8 cellular contexts compared by ENCODE assay signal in genomic region chr15:34436126-34436955, GRCh38. TPM values are rescaled to one million over a fixed set of nuclear protein-coding genes. Genes with fewer than 3 reads are reported as not detected.
A peak's percentile ranks its signal among the peaks of the same experiment; 100 is the strongest.
DNase-seq lines count a peak whose midpoint lies in the region; FAIRE-seq and TF ChIP-seq lines count a peak whose summit lies in the region.

No MANE protein-coding gene starts in this region.

- H3K9ac ChIP-seq in kidney (ENCODE audit: low read length in 2 of 2): peak overlapping the region in 1 of 2 donors; percentile 12

- intact Hi-C loops in kidney (cut with DNase I): no loop called here

- H3K27me3 ChIP-seq in suprapubic skin: no peaks in the 10 kb centered on the region

- H3K4me1 ChIP-seq in kidney (ENCODE audit: control insufficient read depth in 1 of 2, insufficient read depth in 1 of 2, low read depth in 1 of 2, low read length in 2 of 2) (no peaks in the 10 kb centered on the region), suprapubic skin (peaks cover 21% of the 10 kb centered on the region)

- TF ChIP-seq CTCF in LNCaP clone FGC (IDR thresholded peaks at IDR 0.05; ENCODE audit: control insufficient read depth, extremely low read depth, insufficient read depth): no peak
- TF ChIP-seq CTCF in astrocyte of the spinal cord (IDR thresholded peaks at IDR 0.05; ENCODE audit: low read depth, low read length): no peak
- no peak for TF ChIP-seq CTCF in kidney (IDR thresholded peaks at IDR 0.05; ENCODE audit: borderline replicate concordance, extremely low read depth, insufficient read depth)
- no peak for TF ChIP-seq CTCF in suprapubic skin (IDR thresholded peaks at IDR 0.05)

- no peak for FAIRE-seq in kidney (lab: Jason Lieb, UNC)

- H3K9me3 ChIP-seq in kidney (ENCODE audit: control insufficient read depth in 1 of 2, low read length in 2 of 2): no peaks in the 10 kb centered on the region
- no peaks in the 10 kb centered on the region for H3K9me3 ChIP-seq in suprapubic skin

- WGBS in suprapubic skin: 4% methylated on average over 21 of the region's 31 CpGs

- H3K27ac ChIP-seq in kidney (ENCODE audit: low read depth in 2 of 2, low read length in 2 of 2): no peak overlapping the region
- peak overlapping the region; percentile 56 for H3K27ac ChIP-seq in suprapubic skin

- TF ChIP-seq EP300 in suprapubic skin (IDR thresholded peaks at IDR 0.05): no peak

- in situ Hi-C loops in astrocyte of the spinal cord (cut with HindIII; ENCODE audit: low sequenced_read_pairs): no loop called here

- peak; percentile 28 to 36 for DNase-seq in stimulated activated CD4-positive, alpha-beta T cell treated with anti-CD3 and anti-CD28 coated beads, Interleukin-2, amount 100 ng/mL, for 24 hours
- DNase-seq in stimulated activated CD4-positive, alpha-beta T cell treated with anti-CD3 and anti-CD28 coated beads, Interleukin-1b, Interleukin-23, amount 100 ng/mL, for 48 hours: no peak
- DNase-seq in LNCaP clone FGC (ENCODE audit: low read depth) (no peak), astrocyte of the spinal cord (ENCODE audit: low read depth, low spot score) (peak; percentile 6), kidney (peak; percentile 47), suprapubic skin (ENCODE audit: low spot score in 2 of 2) (no peak), SW 1271 (lab: John Stamatoyannopoulos, UW) (no peak), NCI-H2171 treated with DMSO at 0.1 percent for 48 hours (lab: John Stamatoyannopoulos, UW) (no peak)

- H3K36me3 ChIP-seq in kidney (ENCODE audit: control insufficient read depth in 1 of 2, insufficient read depth in 2 of 2, low read length in 2 of 2): no peaks in the 10 kb centered on the region
- peaks cover 12% of the 10 kb centered on the region for H3K36me3 ChIP-seq in suprapubic skin

- no peak for TF ChIP-seq POLR2A in suprapubic skin (IDR thresholded peaks at IDR 0.05)

- H3K4me3 ChIP-seq in LNCaP clone FGC (ENCODE audit: low read depth, low read length) (peak overlapping the region; percentile 50), astrocyte of the spinal cord (ENCODE audit: low read depth, low read length) (peak overlapping the region; percentile 63), kidney (ENCODE audit: low read length in 2 of 2) (peak overlapping the region; percentile 34 to 39), suprapubic skin (peak overlapping the region; percentile 81)

RNA-seq across cellular contexts. Expression of gene GOLGA8A, which starts 1.3 kb away (rescaled TPM):
- total RNA-seq in kidney (36.1 TPM), suprapubic skin (100 to 1,000 TPM in 1 of 4 donors, 10 to 100 TPM in 3; 19.5 to 155 (median 55.4) TPM)
- 18.8 TPM for polyA plus RNA-seq in kidney (ENCODE audit: insufficient read depth, low read depth, low replicate concordance)

Comparison
In these comparisons a context has a peak if more than half of its experiments do, and no peak if none do; other contexts are left out.
1. DNase-seq: peak in stimulated activated CD4-positive, alpha-beta T cell treated with anti-CD3 and anti-CD28 coated beads, Interleukin-2, amount 100 ng/mL, for 24 hours (2 of 2), astrocyte of the spinal cord (single experiment) and kidney (single experiment); none in stimulated activated CD4-positive, alpha-beta T cell treated with anti-CD3 and anti-CD28 coated beads, Interleukin-1b, Interleukin-23, amount 100 ng/mL, for 48 hours (single experiment), LNCaP clone FGC (single experiment), suprapubic skin (0 of 2), SW 1271 (0 of 2) and NCI-H2171 treated with DMSO at 0.1 percent for 48 hours (single experiment).
2. Peak in every context shown above with its lines, with median percentiles within 50 percentile points of each other: H3K4me3 ChIP-seq.